Comparison of ENCODE assay signal across 8 cellular contexts in the genomic region with DNA sequence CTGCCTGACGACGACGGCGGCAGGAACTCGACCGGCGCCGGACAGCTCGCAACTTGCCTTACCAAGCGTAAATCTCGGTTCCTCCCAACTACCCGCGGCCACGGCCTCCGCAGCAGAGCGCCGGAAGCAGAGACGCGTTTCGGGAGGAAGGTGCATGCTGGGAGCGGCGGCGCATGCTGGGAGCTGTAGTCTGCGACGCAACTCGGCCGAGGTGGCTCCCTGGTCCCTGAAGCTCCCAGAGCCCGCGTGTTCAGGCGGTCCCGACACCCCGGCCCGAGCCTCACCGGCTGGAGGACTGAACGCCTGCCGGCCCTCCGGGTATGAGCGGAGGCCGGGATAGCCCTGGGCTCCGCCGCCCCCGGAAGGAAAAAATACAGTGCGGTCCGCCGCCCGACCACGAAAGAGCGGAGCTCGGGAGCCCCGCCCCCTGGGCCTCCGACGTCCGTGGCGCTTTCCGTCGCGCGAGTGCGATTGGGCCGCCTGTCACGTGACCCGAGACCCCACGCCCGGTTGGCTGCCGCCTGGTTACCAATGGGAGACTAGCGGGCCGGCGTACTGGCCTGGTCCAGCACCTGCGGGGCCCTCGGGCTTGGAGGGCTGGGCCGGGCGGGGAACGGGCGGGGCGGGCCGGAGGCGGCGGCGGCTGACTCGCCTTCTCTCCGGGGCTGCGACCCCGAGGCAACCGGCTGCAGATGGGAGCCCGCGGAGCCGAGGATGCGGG. TPM values are rescaled to one million over a fixed set of nuclear protein-coding genes. Genes with fewer than 3 reads are reported as not detected.
DNase-seq lines count a peak whose midpoint lies in the region; ATAC-seq and TF ChIP-seq lines count a peak whose summit lies in the region.

A gene with protein sequence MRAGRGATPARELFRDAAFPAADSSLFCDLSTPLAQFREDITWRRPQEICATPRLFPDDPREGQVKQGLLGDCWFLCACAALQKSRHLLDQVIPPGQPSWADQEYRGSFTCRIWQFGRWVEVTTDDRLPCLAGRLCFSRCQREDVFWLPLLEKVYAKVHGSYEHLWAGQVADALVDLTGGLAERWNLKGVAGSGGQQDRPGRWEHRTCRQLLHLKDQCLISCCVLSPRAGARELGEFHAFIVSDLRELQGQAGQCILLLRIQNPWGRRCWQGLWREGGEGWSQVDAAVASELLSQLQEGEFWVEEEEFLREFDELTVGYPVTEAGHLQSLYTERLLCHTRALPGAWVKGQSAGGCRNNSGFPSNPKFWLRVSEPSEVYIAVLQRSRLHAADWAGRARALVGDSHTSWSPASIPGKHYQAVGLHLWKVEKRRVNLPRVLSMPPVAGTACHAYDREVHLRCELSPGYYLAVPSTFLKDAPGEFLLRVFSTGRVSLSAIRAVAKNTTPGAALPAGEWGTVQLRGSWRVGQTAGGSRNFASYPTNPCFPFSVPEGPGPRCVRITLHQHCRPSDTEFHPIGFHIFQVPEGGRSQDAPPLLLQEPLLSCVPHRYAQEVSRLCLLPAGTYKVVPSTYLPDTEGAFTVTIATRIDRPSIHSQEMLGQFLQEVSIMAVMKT (plus strand): TSS at position 537 of the 721 bp plus-strand sequence. CDS start 178 bp downstream, at position 715.

- peaks cover 53% of the 10 kb centered on the region for H3K4me1 Mint-ChIP-seq in activated T-cell treated with anti-CD3 and anti-CD28 coated beads, Interleukin-2, amount 50 U/mL, for 4 hours (ENCODE audit: low read depth)

- POLR2A ChIA-PET in Panc1 (lab: Charles Lee), result interaction anchor here (0.6 to 0.7 kb wide), 2 partner anchors 20 to 29 kb away, joined by 3 to 4 read pairs; a partner anchor contains a TSS

- H3K27me3 ChIP-seq in Panc1 (ENCODE audit: control insufficient read depth, insufficient read depth, low read length) (no peaks in the 10 kb centered on the region), esophagus muscularis mucosa (no peaks in the 10 kb centered on the region)

- H3K36me3 ChIP-seq in Panc1 (ENCODE audit: control insufficient read depth, insufficient read depth, low read length), result peaks cover 5% of the 10 kb centered on the region; the same call in 1 of the 2 replicates
- peaks cover 9 to 23% (median 23%) of the 10 kb centered on the region in 4 donors for H3K36me3 ChIP-seq in esophagus muscularis mucosa

- TF ChIP-seq CTCF in Panc1 (IDR thresholded peaks at IDR 0.05), result no peak
- TF ChIP-seq CTCF in esophagus muscularis mucosa (IDR thresholded peaks at IDR 0.05), result no peak

- WGBS in esophagus muscularis mucosa, result 0% methylated on average over 23 of the region's 88 CpGs

- peak; percentile 59 for ATAC-seq in GM21723 (IDR thresholded peaks at IDR 0.05; ENCODE audit: unreplicated experiment)
- peak; percentile 96 for ATAC-seq in Panc1
- ATAC-seq in activated T-cell treated with anti-CD3 and anti-CD28 coated beads, Interleukin-2, amount 50 U/mL, for 4 hours, result peak; percentile 92 to 94

- H3K4me3 ChIP-seq in Panc1 (ENCODE audit: low read depth in 2 of 2, low read length in 2 of 2) (peak within 1 kb of the TSS; percentile 98 to 100), esophagus muscularis mucosa (peak within 1 kb of the TSS; percentile 80 to 91 (median 86))

- peak; percentile 97 for DNase-seq in DMS53 (lab: John Stamatoyannopoulos, UW)
- peak; percentile 89 for DNase-seq in KG1 (lab: John Stamatoyannopoulos, UW)
- DNase-seq in Panc1 (ENCODE audit: low read depth, low spot score), result peak; percentile 53
- DNase-seq in activated T-cell treated with anti-CD3 and anti-CD28 coated beads, Interleukin-2, amount 50 U/mL, for 4 hours, result peak; percentile 95
- peak; percentile 100 for DNase-seq in esophagus muscularis mucosa (ENCODE audit: extremely low spot score)
- DNase-seq in myocyte (ENCODE audit: low read depth), result peak; percentile 97
- DNase-seq in stimulated activated CD8-positive, alpha-beta memory T cell treated with anti-CD3 and anti-CD28 coated beads, Interleukin-7, amount 100 ng/mL, for 48 hours (ENCODE audit: extremely low read depth in 1 of 2, low read depth in 1 of 2), result peak; percentile 94 to 96

- no peak for TF ChIP-seq POLR2A in esophagus muscularis mucosa (IDR thresholded peaks at IDR 0.05; ENCODE audit: low read depth)

- intact Hi-C loops in Panc1 (cut with micrococcal nuclease; ENCODE audit: unreplicated experiment), result no loop called here
- intact Hi-C loops in esophagus muscularis mucosa (cut with DNase I), result no loop called here

- in situ Hi-C loops in Panc1 (cut with HindIII; ENCODE audit: low pct_unique_long_range_greater_than_20kb, low sequenced_read_pairs), result no loop called here

- TF ChIP-seq EP300 in esophagus muscularis mucosa (IDR thresholded peaks at IDR 0.05), result no peak

- BruUV-seq in Panc1 (replicated peaks; lab: Mats Ljungman, UMichigan), result no TSS peak

- peak within 1 kb of the TSS; percentile 96 for H3K4me3 Mint-ChIP-seq in activated T-cell treated with anti-CD3 and anti-CD28 coated beads, Interleukin-2, amount 50 U/mL, for 4 hours

- H3K27ac ChIP-seq in Panc1 (ENCODE audit: low read length), result peak within 1 kb of the TSS; percentile 91
- H3K27ac ChIP-seq in esophagus muscularis mucosa (replicated peaks in 1 of 4), result peak within 1 kb of the TSS; percentile 91 to 94 (median 93)

- CTCF ChIA-PET in Panc1 (lab: Charles Lee), result interaction anchor here (0.6 to 0.9 kb wide), 4 partner anchors 20 to 729 kb away, joined by 3 to 9 read pairs (median 4); a partner anchor contains a TSS

- H3K36me3 Mint-ChIP-seq in activated T-cell treated with anti-CD3 and anti-CD28 coated beads, Interleukin-2, amount 50 U/mL, for 4 hours (ENCODE audit: insufficient read depth), result peaks cover 3% of the 10 kb centered on the region

- H3K9me3 Mint-ChIP-seq in activated T-cell treated with anti-CD3 and anti-CD28 coated beads, Interleukin-2, amount 50 U/mL, for 4 hours, result no peaks in the 10 kb centered on the region

- H3K27me3 Mint-ChIP-seq in activated T-cell treated with anti-CD3 and anti-CD28 coated beads, Interleukin-2, amount 50 U/mL, for 4 hours (ENCODE audit: low read depth), result no peaks in the 10 kb centered on the region

- H3K9me3 ChIP-seq in Panc1 (ENCODE audit: control insufficient read depth, insufficient read depth, low read depth, low read length) (no peaks in the 10 kb centered on the region; the same call in 1 of the 2 replicates), esophagus muscularis mucosa (peaks cover 0 to 1% (median 0%) of the 10 kb centered on the region in 4 donors)

- H3K4me1 ChIP-seq in Panc1 (ENCODE audit: control insufficient read depth, insufficient read depth, low read length) (peaks cover 30% of the 10 kb centered on the region), esophagus muscularis mucosa (peaks cover 37 to 58% (median 45%) of the 10 kb centered on the region in 4 donors)

RNA-seq across cellular contexts. Expression of the gene that starts here (rescaled TPM):
- total RNA-seq in Panc1 (2021; ENCODE audit: unreplicated experiment) (38.6 TPM), esophagus muscularis mucosa (10 to 100 TPM; 16.7 to 29.2 (median 19.6) TPM), myocyte (30.2 and 31.5 TPM in 2 replicates)
- 31.9 TPM for polyA plus RNA-seq in Panc1 (2012; ENCODE audit: insufficient read length)
- 10 to 100 TPM; 38.2 to 43.4 (median 41.1) TPM for total RNA-seq in activated T-cell treated with anti-CD3 and anti-CD28 coated beads, Interleukin-2, amount 50 U/mL, for 4 hours
- 21.2 TPM for polyA plus RNA-seq in myocyte (2012)

Comparison
In these comparisons a context has a peak if more than half of its experiments do, and no peak if none do; other contexts are left out.
1. Peak in every context shown above with its lines: DNase-seq, ATAC-seq, H3K4me3 ChIP-seq and H3K27ac ChIP-seq.